Comparison of ENCODE assay signal across 8 cellular contexts in the genomic region with DNA sequence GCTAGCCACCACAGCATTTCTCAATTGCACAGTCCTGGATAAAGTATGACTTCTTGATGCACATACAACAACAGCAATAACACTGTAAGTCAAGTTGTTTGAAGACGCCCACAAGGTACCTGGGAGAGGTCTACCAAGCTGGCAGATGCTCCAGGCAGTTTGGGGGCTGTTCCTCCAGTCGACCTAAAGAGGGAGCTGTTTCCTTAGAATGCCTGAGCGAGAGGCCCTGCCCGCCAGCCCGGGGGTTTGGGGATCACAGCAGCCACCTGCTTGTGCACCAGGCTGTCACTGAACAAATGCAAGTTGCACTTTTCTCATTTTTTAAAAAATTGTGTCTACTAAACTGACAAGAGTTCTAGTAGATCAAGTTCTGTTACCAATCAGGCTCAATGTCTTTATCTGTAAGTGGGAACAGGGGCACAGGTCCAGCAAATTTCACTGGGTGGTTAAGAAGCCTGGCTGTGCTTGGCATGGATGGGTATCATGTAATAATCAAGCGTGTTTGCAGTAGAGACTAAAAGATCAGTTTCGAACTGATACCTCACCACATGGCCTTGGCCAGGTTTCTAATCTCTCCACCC.
DNase-seq lines count a peak whose midpoint lies in the region; ATAC-seq and TF ChIP-seq lines count a peak whose summit lies in the region.

No MANE protein-coding gene starts in this region.

- no peaks in the 10 kb centered on the region for H3K9me2 ChIP-seq in OCI-LY1 (ENCODE audit: low read depth, low read length)

- H3F3A ChIP-seq in OCI-LY1 (ENCODE audit: insufficient read depth, low read length): no peaks in the 10 kb centered on the region

- H3K27ac ChIP-seq in OCI-LY1 (ENCODE audit: low read depth, low read length, poor library complexity, severe bottlenecking) (no peak overlapping the region), foreskin keratinocyte (no peak overlapping the region), coronary artery (no peak overlapping the region)

- no peak overlapping the region for H3K9ac ChIP-seq in OCI-LY1 (ENCODE audit: low read length)

- no peak overlapping the region for H3K4me3 ChIP-seq in OCI-LY1 (ENCODE audit: low read depth, low read length, poor library complexity, severe bottlenecking)
- no peak overlapping the region for H3K4me3 ChIP-seq in coronary artery

- no peaks in the 10 kb centered on the region for H3K9me3 ChIP-seq in OCI-LY1 (ENCODE audit: low read length)

- no peaks in the 10 kb centered on the region for H3K79me2 ChIP-seq in OCI-LY1 (ENCODE audit: insufficient read depth, low read length)

- no peaks in the 10 kb centered on the region for H3K36me3 ChIP-seq in OCI-LY1 (ENCODE audit: insufficient read depth, low read length)

- H3K27me3 ChIP-seq in OCI-LY1 (ENCODE audit: insufficient read depth, low read length): no peaks in the 10 kb centered on the region
- peaks cover 4% of the 10 kb centered on the region for H3K27me3 ChIP-seq in foreskin keratinocyte

- ATAC-seq in GM19023 (IDR thresholded peaks at IDR 0.05; ENCODE audit: unreplicated experiment) (peak; percentile 75), HG03139 (IDR thresholded peaks at IDR 0.05; ENCODE audit: unreplicated experiment) (peak; percentile 71), foreskin keratinocyte (peak; percentile 67)
- peak; percentile 29 to 40 for ATAC-seq in activated T-cell treated with anti-CD3 and anti-CD28 coated beads, Interleukin-2, amount 50 U/mL, for 72 hours (replicated peaks in 1 of 2)

- H3K27ac Mint-ChIP-seq in activated T-cell treated with anti-CD3 and anti-CD28 coated beads, Interleukin-2, amount 50 U/mL, for 72 hours: no peak overlapping the region

- H2AFZ ChIP-seq in OCI-LY1 (ENCODE audit: low read length): no peak overlapping the region

- peak; percentile 90 for TF ChIP-seq CTCF in OCI-LY1 (IDR thresholded peaks at IDR 0.05; ENCODE audit: low read length)
- peak; percentile 74 for TF ChIP-seq CTCF in foreskin keratinocyte (conservative IDR thresholded peaks at IDR 0.05)
- TF ChIP-seq CTCF in coronary artery (IDR thresholded peaks at IDR 0.05): no peak

- H3K4me1 ChIP-seq in OCI-LY1 (ENCODE audit: insufficient read depth, low read length, severe bottlenecking): no peaks in the 10 kb centered on the region
- H3K4me1 ChIP-seq in foreskin keratinocyte: no peaks in the 10 kb centered on the region

- H3K4me3 Mint-ChIP-seq in activated T-cell treated with anti-CD3 and anti-CD28 coated beads, Interleukin-2, amount 50 U/mL, for 72 hours: no peak overlapping the region

- no peak overlapping the region for H3K4me2 ChIP-seq in OCI-LY1 (ENCODE audit: low read length)

- H3K36me3 Mint-ChIP-seq in activated T-cell treated with anti-CD3 and anti-CD28 coated beads, Interleukin-2, amount 50 U/mL, for 72 hours (ENCODE audit: insufficient read depth in 2 of 2): peaks cover 2% of the 10 kb centered on the region in 2 donors

- peaks cover 2% of the 10 kb centered on the region in 2 donors for H3K9me3 Mint-ChIP-seq in activated T-cell treated with anti-CD3 and anti-CD28 coated beads, Interleukin-2, amount 50 U/mL, for 72 hours

- no peaks in the 10 kb centered on the region for H4K20me1 ChIP-seq in OCI-LY1 (ENCODE audit: insufficient read depth, low read length)

- peaks cover 56% of the 10 kb centered on the region for H3K4me1 Mint-ChIP-seq in activated T-cell treated with anti-CD3 and anti-CD28 coated beads, Interleukin-2, amount 50 U/mL, for 72 hours (ENCODE audit: low read depth)

- DNase-seq in Ammon's horn (ENCODE audit: low spot score) (peak; percentile 72), foreskin keratinocyte (no peak), pons (ENCODE audit: low spot score) (peak; percentile 69), coronary artery (ENCODE audit: low spot score) (no peak)
- peak; percentile 76 to 84 for DNase-seq in activated T-cell treated with anti-CD3 and anti-CD28 coated beads, Interleukin-2, amount 50 U/mL, for 72 hours

- peaks cover 27% of the 10 kb centered on the region for H3K27me3 Mint-ChIP-seq in activated T-cell treated with anti-CD3 and anti-CD28 coated beads, Interleukin-2, amount 50 U/mL, for 72 hours (ENCODE audit: low read depth)

Comparison
In these comparisons a context has a peak if more than half of its experiments do, and no peak if none do; other contexts are left out.
1. DNase-seq: peak in Ammon's horn (single experiment), activated T-cell treated with anti-CD3 and anti-CD28 coated beads, Interleukin-2, amount 50 U/mL, for 72 hours (2 of 2) and pons (single experiment); none in foreskin keratinocyte (0 of 2) and coronary artery (single experiment).
2. Peak in every context shown above with its lines, with median percentiles within 50 percentile points of each other: ATAC-seq.